Comparison of ENCODE assay signal across 17 cellular contexts in genomic region chrX:71872542-71873458, GRCh38. TPM values are rescaled to one million over a fixed set of nuclear protein-coding genes. Genes with fewer than 3 reads are reported as not detected.
A peak's percentile ranks its signal among the peaks of the same experiment; 100 is the strongest.
DNase-seq lines count a peak whose midpoint lies in the region; ATAC-seq and TF ChIP-seq lines count a peak whose summit lies in the region.
"Had no signal": no experiment of that assay in that cellular context is flagged by ENCODE, and none has a peak within 500 bp of the region (broad histone marks: within the 10 kb centered on the region; RNA-seq: fewer than 3 reads in every experiment).

No MANE protein-coding gene starts in this region.

- H3K4me1 ChIP-seq in right cardiac atrium (ENCODE audit: control insufficient read depth, insufficient read depth, low read length) (no peaks in the 10 kb centered on the region), left ventricle myocardium inferior (no peaks in the 10 kb centered on the region), endodermal cell (ENCODE audit: control insufficient read depth, insufficient read depth, low read length) (no peaks in the 10 kb centered on the region), osteoblast (ENCODE audit: insufficient read depth, low read length) (no peaks in the 10 kb centered on the region), esophagus muscularis mucosa (no peaks in the 10 kb centered on the region)

- 95% methylated on average over 53 of the region's 53 CpGs for WGBS in right cardiac atrium
- WGBS in endodermal cell (ENCODE audit: insufficient coverage in 1 of 2, insufficient read length in 1 of 2), 2 experiments: 95 to 97% methylated on average over 16 to 53 of the region's 53 CpGs
- WGBS in esophagus muscularis mucosa: 90% methylated on average over 40 of the region's 53 CpGs

- no peaks in the 10 kb centered on the region for H3K36me3 ChIP-seq in left ventricle myocardium inferior
- H3K36me3 ChIP-seq in endodermal cell (ENCODE audit: control insufficient read depth, insufficient read depth, low read length): no peaks in the 10 kb centered on the region
- no peaks in the 10 kb centered on the region for H3K36me3 ChIP-seq in osteoblast (ENCODE audit: insufficient read depth, low read length)
- H3K36me3 ChIP-seq in esophagus muscularis mucosa: no peaks in the 10 kb centered on the region

- no peak for TF ChIP-seq POLR2A in esophagus muscularis mucosa (IDR thresholded peaks at IDR 0.05; ENCODE audit: low read depth)

- ATAC-seq in right cardiac atrium: no peak

- no peaks in the 10 kb centered on the region for H3K79me2 ChIP-seq in osteoblast (ENCODE audit: insufficient read depth, low read length)

- no peak overlapping the region for H3K9ac ChIP-seq in endodermal cell (ENCODE audit: extremely low read depth, low read length, poor library complexity, severe bottlenecking)

- TF ChIP-seq CTCF in left ventricle myocardium inferior (IDR thresholded peaks at IDR 0.05; ENCODE audit: borderline replicate concordance) (no peak), endodermal cell (conservative IDR thresholded peaks at IDR 0.05) (no peak), osteoblast (IDR thresholded peaks at IDR 0.05; ENCODE audit: extremely low read depth, low read depth, low read length) (no peak), esophagus muscularis mucosa (IDR thresholded peaks at IDR 0.05) (no peak)

- DNase-seq in right cardiac atrium (peak in 2 of 3 donors; percentile 29 to 59), left ventricle myocardium inferior (no peak), endodermal cell (peak; percentile 38), osteoblast (ENCODE audit: insufficient read length, low spot score, missing footprints) (peak; percentile 23), esophagus muscularis mucosa (ENCODE audit: extremely low spot score) (no peak), NCI-H2081 treated with DMSO at 0.1 percent for 48 hours (lab: John Stamatoyannopoulos, UW) (no peak)
- no peak for DNase-seq in NK-92 treated with Interleukin-12 subunit alpha and Interleukin-12 subunit beta, amount 100 ng/mL, for 24 hours (lab: John Stamatoyannopoulos, UW)
- DNase-seq: C1 segment of cervical spinal cord; CD4-positive, CD25-positive, alpha-beta regulatory T cell; CD8-positive, alpha-beta memory T cell; COR-L47; DMS 273 treated with DMSO at 0.1 percent for 48 hours; DMS79; GF-D8; H9 had no signal

- H3K4me2 ChIP-seq in osteoblast (ENCODE audit: insufficient read depth, low read length): no peak overlapping the region

- no peak overlapping the region for H3K4me3 Mint-ChIP-seq in endodermal cell
- H3K4me3 Mint-ChIP-seq: B cell; CD4-positive, CD25-positive, alpha-beta regulatory T cell; CD8-positive, alpha-beta memory T cell; H9 had no signal

- H2AFZ ChIP-seq in osteoblast (ENCODE audit: low read length): no peak overlapping the region

- intact Hi-C loops in right cardiac atrium (cut with DNase I) (no loop called here), left ventricle myocardium inferior (cut with micrococcal nuclease) (no loop called here), esophagus muscularis mucosa (cut with DNase I) (no loop called here)

- H3K36me3 Mint-ChIP-seq in endodermal cell (ENCODE audit: low read depth): no peaks in the 10 kb centered on the region
- H3K36me3 Mint-ChIP-seq: CD4-positive, CD25-positive, alpha-beta regulatory T cell; CD8-positive, alpha-beta memory T cell had no signal

- peaks cover 2% of the 10 kb centered on the region for H3K27me3 Mint-ChIP-seq in endodermal cell (ENCODE audit: insufficient read depth)

- no peaks in the 10 kb centered on the region for H4K20me1 ChIP-seq in osteoblast (ENCODE audit: insufficient read depth, low read length)

- H3K9me3 ChIP-seq in right cardiac atrium (ENCODE audit: control insufficient read depth, low read length) (no peaks in the 10 kb centered on the region), left ventricle myocardium inferior (replicated peaks) (no peaks in the 10 kb centered on the region), endodermal cell (ENCODE audit: control insufficient read depth, low read length) (no peaks in the 10 kb centered on the region), osteoblast (ENCODE audit: low read depth, low read length) (no peaks in the 10 kb centered on the region), esophagus muscularis mucosa (no peaks in the 10 kb centered on the region)

- no peak for TF ChIP-seq EP300 in esophagus muscularis mucosa (IDR thresholded peaks at IDR 0.05)

- peaks cover 70% of the 10 kb centered on the region for H3K9me3 Mint-ChIP-seq in endodermal cell

- peaks cover 2% of the 10 kb centered on the region for H3K4me1 Mint-ChIP-seq in endodermal cell
- H3K4me1 Mint-ChIP-seq: B cell had no signal

- H3K4me3 ChIP-seq in right cardiac atrium (ENCODE audit: low read length) (no peak overlapping the region), left ventricle myocardium inferior (no peak overlapping the region), endodermal cell (ENCODE audit: low read length) (no peak overlapping the region), osteoblast (ENCODE audit: insufficient read depth, low read length) (no peak overlapping the region), esophagus muscularis mucosa (no peak overlapping the region)

- H3K27ac Mint-ChIP-seq in endodermal cell: no peak overlapping the region
- H3K27ac Mint-ChIP-seq: B cell; CD4-positive, CD25-positive, alpha-beta regulatory T cell; CD8-positive, alpha-beta memory T cell; H9 had no signal

- no peaks in the 10 kb centered on the region for H3K27me3 ChIP-seq in right cardiac atrium (ENCODE audit: control insufficient read depth, insufficient read depth)
- peaks cover 12% of the 10 kb centered on the region for H3K27me3 ChIP-seq in left ventricle myocardium inferior (ENCODE audit: low read depth)
- H3K27me3 ChIP-seq in endodermal cell (ENCODE audit: control insufficient read depth, insufficient read depth, low read length, poor library complexity, severe bottlenecking): no peaks in the 10 kb centered on the region
- H3K27me3 ChIP-seq in osteoblast (ENCODE audit: insufficient read depth, low read length): peaks cover 14% of the 10 kb centered on the region
- H3K27me3 ChIP-seq in esophagus muscularis mucosa: no peaks in the 10 kb centered on the region

- H3K27ac ChIP-seq in right cardiac atrium (ENCODE audit: low read length) (no peak overlapping the region), left ventricle myocardium inferior (replicated peaks) (no peak overlapping the region), endodermal cell (ENCODE audit: low read depth, low read length) (no peak overlapping the region), osteoblast (ENCODE audit: low read depth, low read length) (no peak overlapping the region), esophagus muscularis mucosa (replicated peaks in 1 of 4) (no peak overlapping the region)

RNA-seq across cellular contexts. Expression of gene NHSL2, which starts 37.8 kb away (rescaled TPM):
- total RNA-seq in right cardiac atrium (1 to 10 TPM; 4.5 to 9.2 (median 7.4) TPM), left ventricle myocardium inferior (3.8 TPM), endodermal cell (10 to 100 TPM in 1 of 2 donors, 1 to 10 TPM in 1; 6.9 to 11.2 TPM), osteoblast (1.1 and 1.8 TPM in 2 replicates), esophagus muscularis mucosa (10 to 100 TPM; 10.4 to 31.4 (median 17.7) TPM)
- 2.4 TPM for polyA plus RNA-seq in right cardiac atrium
- 4.7 TPM for polyA plus RNA-seq in endodermal cell (2013, experiment 1 of 2)
- polyA plus RNA-seq in endodermal cell (2013, experiment 2 of 2): 6.4 TPM
- total RNA-seq: A172 had no signal

Comparison
In these comparisons a context has a peak if more than half of its experiments do, and no peak if none do; other contexts are left out.
1. DNase-seq: peak in right cardiac atrium (2 of 3), endodermal cell (single experiment) and osteoblast (single experiment); none in left ventricle myocardium inferior (single experiment), NK-92 treated with Interleukin-12 subunit alpha and Interleukin-12 subunit beta, amount 100 ng/mL, for 24 hours (single experiment), esophagus muscularis mucosa (single experiment) and NCI-H2081 treated with DMSO at 0.1 percent for 48 hours (single experiment).